In genomic region chr4:151575646-151576045, GRCh38 we compare ENCODE assay signal across 24 cellular contexts.
DNase-seq lines count a peak whose midpoint lies in the region; ATAC-seq, FAIRE-seq and TF ChIP-seq lines count a peak whose summit lies in the region.
"Had no signal": no experiment of that assay in that cellular context is flagged by ENCODE, and none has a peak within 500 bp of the region (broad histone marks: within the 10 kb centered on the region; RNA-seq: fewer than 3 reads in every experiment).

No MANE protein-coding gene starts in this region.

- no TSS peak for BruUV-seq in HepG2 (replicated peaks; lab: Mats Ljungman, UMichigan)

- H3K9ac ChIP-seq in HepG2 (ENCODE audit: insufficient read depth, low read depth, low read length): no peak overlapping the region
- H3K9ac ChIP-seq: BLaER1 treated with 17β-estradiol and CSF1 and Interleukin-3, amounts not matched to agents 10 nM and 100 nM had no signal

- H4K20me1 ChIP-seq in HepG2 (ENCODE audit: insufficient read depth, low read length): no peaks in the 10 kb centered on the region
- H4K20me1 ChIP-seq: BLaER1 treated with 17β-estradiol and CSF1 and Interleukin-3, amounts not matched to agents 10 nM and 100 nM had no signal

- CTCF ChIA-PET in HepG2 (lab: Yijun Ruan, JAX; ENCODE audit: low intra/inter-chr PET ratio, low total read pairs): no interaction called here

- intact Hi-C loops in HepG2 (cut with micrococcal nuclease; ENCODE audit: unreplicated experiment) (no loop called here), right lobe of liver (cut with DNase I) (no loop called here), esophagus squamous epithelium (cut with DNase I) (no loop called here), psoas muscle (cut with DNase I) (loop anchor here in 1 of 2 donors (5.0 kb wide), 1 partner anchor 62 kb away; no protein-coding TSS in a partner anchor)

- ATAC-seq in HepG2 (no peak), right lobe of liver (no peak), psoas muscle (no peak), GM18868 (IDR thresholded peaks at IDR 0.05; ENCODE audit: unreplicated experiment) (no peak), HG02973 (IDR thresholded peaks at IDR 0.05; ENCODE audit: unreplicated experiment) (no peak)
- ATAC-seq: HCT116 had no signal

- no peaks in the 10 kb centered on the region for H3K79me2 ChIP-seq in HepG2 (ENCODE audit: insufficient read depth, low read length)

- in situ Hi-C loops in HepG2 (cut with HindIII; ENCODE audit: extremely low pct_ligation_motif_present, low pct_unique_long_range_greater_than_20kb): no loop called here

- no peaks in the 10 kb centered on the region for H3K36me3 ChIP-seq in HepG2 (replicated peaks in 1 of 2; ENCODE audit: control insufficient read depth in 1 of 2, insufficient read depth in 2 of 2, low read length in 2 of 2)
- no peaks in the 10 kb centered on the region for H3K36me3 ChIP-seq in right lobe of liver
- H3K36me3 ChIP-seq in esophagus squamous epithelium: peaks cover 0 to 16% (median 0%) of the 10 kb centered on the region in 3 donors
- H3K36me3 ChIP-seq in psoas muscle (ENCODE audit: insufficient read depth in 1 of 2, low read depth in 1 of 2): no peaks in the 10 kb centered on the region
- H3K36me3 ChIP-seq: BLaER1 treated with 17β-estradiol and CSF1 and Interleukin-3, amounts not matched to agents 10 nM and 100 nM had no signal

- TF ChIP-seq RAD21 in HepG2 (CRISPR knock-in tag; IDR thresholded peaks at IDR 0.05): no peak

- H2AFZ ChIP-seq in HepG2 (ENCODE audit: low read length): no peak overlapping the region

- no peak for TF ChIP-seq CTCF in HepG2 (CRISPR knock-in tag; IDR thresholded peaks at IDR 0.05)
- no peak for TF ChIP-seq CTCF in right lobe of liver (IDR thresholded peaks at IDR 0.05)
- TF ChIP-seq CTCF in esophagus squamous epithelium (IDR thresholded peaks at IDR 0.05): no peak
- TF ChIP-seq CTCF in psoas muscle (IDR thresholded peaks at IDR 0.05): no peak

- POLR2A ChIA-PET in HepG2 (lab: Yijun Ruan, JAX): no interaction called here

- no peak overlapping the region for H3K4me2 ChIP-seq in HepG2 (ENCODE audit: low read depth, low read length)
- H3K4me2 ChIP-seq: BLaER1 treated with 17β-estradiol and CSF1 and Interleukin-3, amounts not matched to agents 10 nM and 100 nM had no signal

- WGBS in HepG2 (ENCODE audit: low lambda C conversion rate): 64% methylated on average over 3 of the region's 3 CpGs
- 68% methylated on average over 3 of the region's 3 CpGs for WGBS in right lobe of liver (ENCODE audit: insufficient coverage, low coverage, low lambda C conversion rate, missing lambda C conversion rate)
- WGBS in esophagus squamous epithelium, 2 donors: 28 to 48% methylated on average over 3 of the region's 3 CpGs
- 86 to 93% (median 87%) methylated on average over 3 of the region's 3 CpGs for WGBS in psoas muscle, 3 donors

- H3K4me3 ChIP-seq in HepG2 (replicated peaks in 1 of 3; ENCODE audit: insufficient read depth in 1 of 3, low read depth in 2 of 3, low read length in 3 of 3): no peak overlapping the region
- H3K4me3 ChIP-seq in right lobe of liver: no peak overlapping the region
- H3K4me3 ChIP-seq in esophagus squamous epithelium: no peak overlapping the region
- H3K4me3 ChIP-seq in psoas muscle: no peak overlapping the region
- H3K4me3 ChIP-seq: BLaER1 treated with 17β-estradiol and CSF1 and Interleukin-3, amounts not matched to agents 10 nM and 100 nM; SK-N-MC had no signal

- DNase-seq in HepG2 (ENCODE audit: low spot score) (no peak), right lobe of liver (no peak), esophagus squamous epithelium (lab: John Stamatoyannopoulos, UW) (no peak), psoas muscle (no peak), occipital lobe (lab: John Stamatoyannopoulos, UW) (no peak), NOMO-1 treated with dmso at 0.1 percent for 144 hours (lab: John Stamatoyannopoulos, UW; ENCODE audit: unreplicated experiment) (no peak)
- DNase-seq: AML-193; CD4-positive, alpha-beta T cell; DMS53; KBM-7; MM.1S; NCI-H1048; NCI-H1417; NCI-H1694; NCI-H2029 treated with DMSO at 0.1 percent for 48 hours; NCI-H446 treated with DMSO at 0.1 percent for 48 hours; SHP77 treated with DMSO at 0.1 percent for 48 hours had no signal

- H3K9me3 ChIP-seq in HepG2 (ENCODE audit: low read length) (no peaks in the 10 kb centered on the region), right lobe of liver (no peaks in the 10 kb centered on the region), esophagus squamous epithelium (no peaks in the 10 kb centered on the region), psoas muscle (no peaks in the 10 kb centered on the region)
- H3K9me3 ChIP-seq: BLaER1 treated with 17β-estradiol and CSF1 and Interleukin-3, amounts not matched to agents 10 nM and 100 nM had no signal

- no peaks in the 10 kb centered on the region for H3K27me3 ChIP-seq in HepG2 (ENCODE audit: control insufficient read depth in 1 of 2, insufficient read depth in 2 of 2, low read length in 2 of 2)
- no peaks in the 10 kb centered on the region for H3K27me3 ChIP-seq in right lobe of liver
- no peaks in the 10 kb centered on the region for H3K27me3 ChIP-seq in esophagus squamous epithelium
- no peaks in the 10 kb centered on the region for H3K27me3 ChIP-seq in psoas muscle (ENCODE audit: insufficient read depth in 3 of 3, low read length in 2 of 3)
- H3K27me3 ChIP-seq: BLaER1 treated with 17β-estradiol and CSF1 and Interleukin-3, amounts not matched to agents 10 nM and 100 nM had no signal

- FAIRE-seq in HepG2 (lab: Jason Lieb, UNC): no peak
- FAIRE-seq: GM18507, H1 had no signal

- TF ChIP-seq POLR2A in HepG2 (IDR thresholded peaks at IDR 0.05; ENCODE audit: insufficient read depth in 1 of 2, low read depth in 2 of 2, low read length in 2 of 2) (no peak), right lobe of liver (IDR thresholded peaks at IDR 0.05) (no peak), esophagus squamous epithelium (IDR thresholded peaks at IDR 0.05) (no peak)

- no peak overlapping the region for H3K27ac ChIP-seq in HepG2 (ENCODE audit: extremely low read length, insufficient read depth, low read length)
- H3K27ac ChIP-seq in right lobe of liver: no peak overlapping the region
- peak overlapping the region; percentile 35 to 81 (median 50) for H3K27ac ChIP-seq in esophagus squamous epithelium
- H3K27ac ChIP-seq in psoas muscle: peak overlapping the region; percentile 24
- H3K27ac ChIP-seq: BLaER1 treated with 17β-estradiol and CSF1 and Interleukin-3, amounts not matched to agents 10 nM and 100 nM; SK-N-MC had no signal

- no peaks in the 10 kb centered on the region for H3K4me1 ChIP-seq in HepG2 (ENCODE audit: insufficient read depth, low read length)
- no peaks in the 10 kb centered on the region for H3K4me1 ChIP-seq in right lobe of liver
- peaks cover 0 to 24% (median 0%) of the 10 kb centered on the region in 3 donors for H3K4me1 ChIP-seq in esophagus squamous epithelium
- H3K4me1 ChIP-seq in psoas muscle: peaks cover 13% of the 10 kb centered on the region
- H3K4me1 ChIP-seq: BLaER1 treated with 17β-estradiol and CSF1 and Interleukin-3, amounts not matched to agents 10 nM and 100 nM had no signal

- no peak for TF ChIP-seq EP300 in HepG2 (IDR thresholded peaks at IDR 0.05; ENCODE audit: low read depth in 2 of 2, low read length in 2 of 2)
- no peak for TF ChIP-seq EP300 in HepG2 (CRISPR knock-in tag; IDR thresholded peaks at IDR 0.05; ENCODE audit: borderline replicate concordance)

TF ChIP-seq in HepG2, 621 proteins besides CTCF, POLR2A, EP300 and RAD21:
- TF ChIP-seq, protein P1, sequence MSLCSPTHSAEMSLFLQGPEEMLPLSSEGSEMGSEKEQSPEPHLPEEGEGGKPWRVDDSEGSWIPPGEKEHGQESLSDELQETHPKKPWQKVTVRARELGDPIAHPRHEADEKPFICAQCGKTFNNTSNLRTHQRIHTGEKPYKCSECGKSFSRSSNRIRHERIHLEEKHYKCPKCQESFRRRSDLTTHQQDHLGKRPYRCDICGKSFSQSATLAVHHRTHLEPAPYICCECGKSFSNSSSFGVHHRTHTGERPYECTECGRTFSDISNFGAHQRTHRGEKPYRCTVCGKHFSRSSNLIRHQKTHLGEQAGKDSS (CRISPR knock-in tag; IDR thresholded peaks at IDR 0.05; ENCODE audit: borderline replicate concordance, low read depth): no peak
- peak; percentile 55 for TF ChIP-seq NFE2L2 (IDR thresholded peaks at IDR 0.05; ENCODE audit: low read length)

Comparison
In these comparisons a context has a peak if more than half of its experiments do, and no peak if none do; other contexts are left out.
1. H3K27ac ChIP-seq: peak in esophagus squamous epithelium (4 of 4) and psoas muscle (single experiment); none in HepG2 (single experiment) and right lobe of liver (0 of 3).